11 cellular contexts compared by ENCODE assay signal in the genomic region with DNA sequence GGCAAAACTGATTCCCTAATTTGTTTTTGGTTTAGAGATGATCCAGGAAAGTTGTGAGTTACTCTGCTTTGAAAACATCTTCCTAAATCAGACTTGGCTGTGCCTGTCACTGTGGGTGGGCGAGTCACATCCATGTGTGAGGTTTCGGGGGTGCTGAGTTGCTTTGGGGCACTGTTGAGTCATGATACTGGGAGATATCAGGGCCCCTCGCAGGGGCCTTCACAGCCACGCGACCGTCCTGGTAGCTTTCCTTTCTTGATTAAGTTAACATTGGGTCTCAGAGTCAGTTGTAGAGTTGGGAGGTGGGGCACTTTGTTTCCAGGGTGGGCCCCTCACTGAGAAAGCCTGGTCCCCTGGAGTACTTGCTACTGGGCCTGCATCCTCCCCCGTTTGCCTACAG. TPM values are rescaled to one million over a fixed set of nuclear protein-coding genes. Genes with fewer than 3 reads are reported as not detected.
DNase-seq lines count a peak whose midpoint lies in the region; TF ChIP-seq lines count a peak whose summit lies in the region.
"Had no signal": no experiment of that assay in that cellular context is flagged by ENCODE, and none has a peak within 500 bp of the region (broad histone marks: within the 10 kb centered on the region; RNA-seq: fewer than 3 reads in every experiment).

No MANE protein-coding gene starts in this region.

- H3K27ac Mint-ChIP-seq in activated CD4-positive, alpha-beta T cell treated with anti-CD3 and anti-CD28 coated beads, Interleukin-2, amount 10 ng/mL, durations not matched to agents 24 days and 14 days, result peak overlapping the region; percentile 89
- H3K27ac Mint-ChIP-seq in chondrocyte (ENCODE audit: unreplicated experiment), result peak overlapping the region; percentile 51
- no peak overlapping the region for H3K27ac Mint-ChIP-seq in MCF 10A (ENCODE audit: low read depth, unreplicated experiment)

- no peaks in the 10 kb centered on the region for H3K9me3 ChIP-seq in GM23248 (ENCODE audit: low read depth)

- peaks cover 44% of the 10 kb centered on the region for H3K4me1 ChIP-seq in GM23248 (ENCODE audit: insufficient read depth)

- TF ChIP-seq CTCF in chondrocyte (IDR thresholded peaks at IDR 0.05), result no peak
- TF ChIP-seq CTCF in MCF 10A (IDR thresholded peaks at IDR 0.05; ENCODE audit: unreplicated experiment), result no peak

- H2AFZ ChIP-seq in GM23248, result no peak overlapping the region

- H3K4me3 ChIP-seq in GM23248, result no peak overlapping the region

- H4K20me1 ChIP-seq in GM23248 (ENCODE audit: insufficient read depth), result no peaks in the 10 kb centered on the region

- no peaks in the 10 kb centered on the region for H3K27me3 ChIP-seq in GM23248 (replicated peaks; ENCODE audit: insufficient read depth)

- 54 to 68% methylated on average over 7 of the region's 7 CpGs for WGBS in GM23248 (ENCODE audit: low coverage in 1 of 2, low lambda C conversion rate in 2 of 2, missing lambda C conversion rate in 2 of 2), 2 experiments

- DNase-seq in GM23248, result peak; percentile 76
- DNase-seq in activated CD4-positive, alpha-beta T cell treated with anti-CD3 and anti-CD28 coated beads, Interleukin-2, amount 10 ng/mL, durations not matched to agents 24 days and 14 days, result peak; percentile 65
- no peak for DNase-seq in chondrocyte (ENCODE audit: low spot score)
- peak; percentile 76 for DNase-seq in stimulated activated CD4-positive, alpha-beta T cell treated with anti-CD3 and anti-CD28 coated beads, Interleukin-4, amount 100 ng/mL, for 24 hours
- DNase-seq in AML-193 (lab: John Stamatoyannopoulos, UW), result no peak
- no peak for DNase-seq in ACHN
- no peak for DNase-seq in NCI-H748 (lab: John Stamatoyannopoulos, UW; ENCODE audit: unreplicated experiment)
- no peak for DNase-seq in MCF 10A (ENCODE audit: unreplicated experiment)
- DNase-seq: aorta, KBM-7, NCI-H526 had no signal

- peaks cover 28% of the 10 kb centered on the region for H3F3A ChIP-seq in GM23248 (ENCODE audit: insufficient read depth)

- H3K27me3 Mint-ChIP-seq in activated CD4-positive, alpha-beta T cell treated with anti-CD3 and anti-CD28 coated beads, Interleukin-2, amount 10 ng/mL, durations not matched to agents 24 days and 14 days, result no peaks in the 10 kb centered on the region
- H3K27me3 Mint-ChIP-seq in chondrocyte (ENCODE audit: low read depth) (no peaks in the 10 kb centered on the region), MCF 10A (ENCODE audit: insufficient read depth, unreplicated experiment) (no peaks in the 10 kb centered on the region)

- H3K4me3 Mint-ChIP-seq in activated CD4-positive, alpha-beta T cell treated with anti-CD3 and anti-CD28 coated beads, Interleukin-2, amount 10 ng/mL, durations not matched to agents 24 days and 14 days, result peak overlapping the region; percentile 67
- H3K4me3 Mint-ChIP-seq in chondrocyte (ENCODE audit: unreplicated experiment), result no peak overlapping the region
- no peak overlapping the region for H3K4me3 Mint-ChIP-seq in MCF 10A (ENCODE audit: unreplicated experiment)

- H3K79me2 ChIP-seq in GM23248 (ENCODE audit: insufficient read depth), result no peaks in the 10 kb centered on the region

- CTCF ChIA-PET in MCF 10A (lab: Yijun Ruan, JAX), result interaction anchor here (3.3 kb wide), 1 partner anchor 28 kb away, joined by 19 read pairs; no protein-coding TSS in a partner anchor

- no peaks in the 10 kb centered on the region for H3K36me3 ChIP-seq in GM23248 (ENCODE audit: low read depth)

- H3K4me2 ChIP-seq in GM23248 (ENCODE audit: unreplicated experiment), result peak overlapping the region; percentile 10

- intact Hi-C loops in activated CD4-positive, alpha-beta T cell treated with anti-CD3 and anti-CD28 coated beads, Interleukin-2, amount 10 ng/mL, durations not matched to agents 24 days and 14 days (cut with micrococcal nuclease), result loop anchor here (1.0 kb wide), 1 partner anchor 28 kb away; no protein-coding TSS in a partner anchor
- intact Hi-C loops in MCF 10A (cut with micrococcal nuclease), result no loop called here

- peaks cover 10% of the 10 kb centered on the region for H3K9me3 Mint-ChIP-seq in activated CD4-positive, alpha-beta T cell treated with anti-CD3 and anti-CD28 coated beads, Interleukin-2, amount 10 ng/mL, durations not matched to agents 24 days and 14 days
- H3K9me3 Mint-ChIP-seq in chondrocyte (ENCODE audit: low read depth), result no peaks in the 10 kb centered on the region
- no peaks in the 10 kb centered on the region for H3K9me3 Mint-ChIP-seq in MCF 10A (ENCODE audit: unreplicated experiment)

- no peak overlapping the region for H3K9ac ChIP-seq in GM23248

- no peaks in the 10 kb centered on the region for H3K9me2 ChIP-seq in GM23248 (ENCODE audit: insufficient read depth)

- H3K27ac ChIP-seq in GM23248, result no peak overlapping the region

- POLR2A ChIA-PET in MCF 10A (lab: Yijun Ruan, JAX), result no interaction called here

- no TSS peak for BruUV-seq in MCF 10A (replicated peaks; lab: Mats Ljungman, UMichigan)

- H3K36me3 Mint-ChIP-seq in activated CD4-positive, alpha-beta T cell treated with anti-CD3 and anti-CD28 coated beads, Interleukin-2, amount 10 ng/mL, durations not matched to agents 24 days and 14 days (ENCODE audit: low read depth), result peaks cover 27% of the 10 kb centered on the region
- H3K36me3 Mint-ChIP-seq in chondrocyte (ENCODE audit: low read depth) (peaks cover 1% of the 10 kb centered on the region), MCF 10A (ENCODE audit: insufficient read depth, unreplicated experiment) (peaks cover 7% of the 10 kb centered on the region)

- peaks cover 76% of the 10 kb centered on the region for H3K4me1 Mint-ChIP-seq in activated CD4-positive, alpha-beta T cell treated with anti-CD3 and anti-CD28 coated beads, Interleukin-2, amount 10 ng/mL, durations not matched to agents 24 days and 14 days
- peaks cover 83% of the 10 kb centered on the region for H3K4me1 Mint-ChIP-seq in chondrocyte (ENCODE audit: low read depth)
- peaks cover 18% of the 10 kb centered on the region for H3K4me1 Mint-ChIP-seq in MCF 10A (ENCODE audit: insufficient read depth, unreplicated experiment)

- in situ Hi-C loops in GM23248 (cut with MboI) (no loop called here), ACHN (cut with HindIII; ENCODE audit: low pct_ligation_motif_present, low pct_unique_long_range_greater_than_20kb, low sequenced_read_pairs) (loop anchor here (25.0 kb wide), 1 partner anchor 235 kb away; no protein-coding TSS in a partner anchor)

RNA-seq across cellular contexts. Expression of a gene that starts 58.3 kb away (rescaled TPM):
- 1.3 and 3.2 TPM in 2 replicates for total RNA-seq in GM23248 (2014; rRNA removed; shearing (Covaris generic))
- 1.8 and 4.1 TPM in 2 replicates for polyA plus RNA-seq in GM23248 (2016; fragmentation: Nextera tagmentation; extraction: Ambion mirVana)
- total RNA-seq in activated CD4-positive, alpha-beta T cell treated with anti-CD3 and anti-CD28 coated beads, Interleukin-2, amount 10 ng/mL, durations not matched to agents 24 days and 14 days, result 46.4 and 51.6 TPM in 2 replicates
- total RNA-seq in chondrocyte, result 2.1 to 4.3 TPM (median 2.9 TPM) in 3 replicates
- total RNA-seq in MCF 10A (2022), result 0.44 and 0.54 TPM in 2 replicates

Comparison
In these comparisons a context has a peak if more than half of its experiments do, and no peak if none do; other contexts are left out.
1. DNase-seq: peak in GM23248 (single experiment), activated CD4-positive, alpha-beta T cell treated with anti-CD3 and anti-CD28 coated beads, Interleukin-2, amount 10 ng/mL, durations not matched to agents 24 days and 14 days (single experiment) and stimulated activated CD4-positive, alpha-beta T cell treated with anti-CD3 and anti-CD28 coated beads, Interleukin-4, amount 100 ng/mL, for 24 hours (single experiment); none in chondrocyte (single experiment), AML-193 (0 of 2), ACHN (single experiment), NCI-H748 (single experiment) and MCF 10A (single experiment).